In genomic region chr4:171891038-171891437, GRCh38 we compare ENCODE assay signal across 1 cellular context.
TF ChIP-seq lines count a peak whose summit lies in the region.

No MANE protein-coding gene starts in this region.

TF ChIP-seq in H1, 55 proteins besides CTCF, POLR2A, EP300 and RAD21 (continued from another document):
- TF ChIP-seq SIX5 (IDR thresholded peaks at IDR 0.05; ENCODE audit: low read depth, low read length), result no peak
- TF ChIP-seq SP4 (IDR thresholded peaks at IDR 0.05; ENCODE audit: low read length), result no peak
- no peak for TF ChIP-seq USF2 (IDR thresholded peaks at IDR 0.05; ENCODE audit: low read length)
